ENCODE assay signal across 28 cellular contexts in the genomic region with DNA sequence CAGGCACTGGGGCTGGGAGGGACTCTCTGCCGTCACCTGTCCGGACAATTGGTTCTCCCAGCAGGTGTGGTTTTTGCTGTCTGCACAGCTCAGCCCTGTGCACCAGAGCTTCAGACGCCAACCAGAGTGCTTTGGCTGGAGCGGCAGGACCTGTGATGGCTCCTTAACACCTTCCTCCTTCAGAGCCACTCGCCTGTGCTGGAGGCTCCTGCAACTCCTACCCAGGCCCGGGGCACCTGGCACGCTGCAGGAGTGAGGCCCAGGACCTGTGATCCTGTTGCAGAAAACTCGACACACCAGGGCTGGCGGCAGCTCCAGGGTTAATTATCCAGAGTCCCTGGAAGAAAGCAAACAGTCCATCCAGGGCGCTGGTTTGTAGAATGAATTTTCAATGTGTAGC.
"Had no signal": no experiment of that assay in that cellular context is flagged by ENCODE, and none has a peak within 500 bp of the region (broad histone marks: within the 10 kb centered on the region; RNA-seq: fewer than 3 reads in every experiment).

No MANE protein-coding gene starts in this region.

- H3K27ac ChIP-seq: neural progenitor cell, neutrophil, ovary, parathyroid adenoma, psoas muscle, right lobe of liver, skin epidermis, spleen, thoracic aorta, thyroid gland, tibial nerve, upper lobe of left lung, vagina had no signal

- H3K9me3 ChIP-seq: neutrophil, ovary, psoas muscle, right lobe of liver, spleen, thoracic aorta, thyroid gland, upper lobe of left lung, vagina had no signal

- H3K9ac ChIP-seq: neural progenitor cell, parathyroid adenoma had no signal

- H3K36me3 ChIP-seq: neural progenitor cell, neutrophil, ovary, right lobe of liver, spleen, thoracic aorta, thyroid gland, tibial nerve, upper lobe of left lung, vagina had no signal

- DNase-seq: naive thymus-derived CD4-positive, alpha-beta T cell; natural killer cell; nucleus accumbens; ovary; psoas muscle; right cardiac atrium; right lobe of liver; spleen; stimulated activated CD4-positive, alpha-beta T cell treated with anti-CD3 and anti-CD28 coated beads, Interleukin-12 subunit alpha, Interleukin-12 subunit beta, amount 100 ng/mL, for 4 hours; stimulated activated CD4-positive, alpha-beta T cell treated with anti-CD3 and anti-CD28 coated beads, Interleukin-1b, Interleukin-23, amount 100 ng/mL, for 48 hours; stimulated activated CD4-positive, alpha-beta T cell treated with anti-CD3 and anti-CD28 coated beads, Interleukin-4, amount 100 ng/mL, for 1 hour; stimulated activated CD4-positive, alpha-beta T cell treated with anti-CD3 and anti-CD28 coated beads, Interleukin-4, amount 100 ng/mL, for 4 hours; stimulated activated CD8-positive, alpha-beta memory T cell treated with anti-CD3 and anti-CD28 coated beads, Interleukin-4, amount 100 ng/mL, for 48 hours; stimulated activated naive CD4-positive, alpha-beta T cell; stimulated activated naive CD8-positive, alpha-beta T cell treated with anti-CD3 and anti-CD28 coated beads, Interleukin-15, amount 100 ng/mL, for 72 hours; stimulated activated naive CD8-positive, alpha-beta T cell treated with anti-CD3 and anti-CD28 coated beads, Interleukin-15, Interleukin-2, amounts not matched to agents 100 U/mL and 50 U/mL, for 24 hours; thyroid gland; trophoblast cell; upper lobe of left lung had no signal

- H3K4me1 ChIP-seq: neural progenitor cell, parathyroid adenoma, psoas muscle, right lobe of liver, spleen, thyroid gland, tibial nerve, upper lobe of left lung, vagina had no signal

- H3K4me3 ChIP-seq: neural progenitor cell, ovary, psoas muscle, right lobe of liver, skin epidermis, smooth muscle cell, spleen, thoracic aorta, thyroid gland, tibial nerve, upper lobe of left lung, vagina had no signal

- H3K27me3 ChIP-seq: neural progenitor cell, neutrophil, ovary, right lobe of liver, spleen, thyroid gland, tibial nerve, upper lobe of left lung, vagina had no signal

- ATAC-seq: naive thymus-derived CD4-positive, alpha-beta T cell; natural killer cell; psoas muscle; right cardiac atrium; right lobe of liver; stimulated activated memory B cell treated with anti-CD40 and anti-IgM and Interleukin-4, amounts not matched to agents 10 μg/mL and 1 μg/mL and 100 μg/mL, for 72 hours; stimulated activated naive CD8-positive, alpha-beta T cell treated with anti-CD3 and anti-CD28 coated beads, Interleukin-15, amount 100 ng/mL, for 72 hours; stimulated activated naive CD8-positive, alpha-beta T cell treated with anti-CD3 and anti-CD28 coated beads, Interleukin-15, Interleukin-2, amounts not matched to agents 100 U/mL and 50 U/mL, for 24 hours had no signal

- H2AFZ ChIP-seq: neural progenitor cell, parathyroid adenoma had no signal

- H3K4me2 ChIP-seq: neural progenitor cell, smooth muscle cell had no signal
